Comparison of ENCODE assay signal across 30 cellular contexts in genomic region chr3:185942396-185942795, GRCh38. TPM values are rescaled to one million over a fixed set of nuclear protein-coding genes. Genes with fewer than 3 reads are reported as not detected.
DNase-seq lines count a peak whose midpoint lies in the region; ATAC-seq and TF ChIP-seq lines count a peak whose summit lies in the region.
"Had no signal": no experiment of that assay in that cellular context is flagged by ENCODE, and none has a peak within 500 bp of the region (broad histone marks: within the 10 kb centered on the region; RNA-seq: fewer than 3 reads in every experiment).

No MANE protein-coding gene starts in this region.

- H3K9me3 ChIP-seq in CD8-positive, alpha-beta memory T cell (ENCODE audit: low read length), result no peaks in the 10 kb centered on the region
- H3K9me3 ChIP-seq in OCI-LY3 (ENCODE audit: insufficient read depth, low read length) (no peaks in the 10 kb centered on the region), neutrophil (no peaks in the 10 kb centered on the region)
- H3K9me3 ChIP-seq: colonic mucosa, testis had no signal

- TF ChIP-seq CTCF in OCI-LY3 (IDR thresholded peaks at IDR 0.05; ENCODE audit: low read depth, low read length) (no peak), neutrophil (IDR thresholded peaks at IDR 0.05) (no peak), type B pancreatic cell (conservative IDR thresholded peaks at IDR 0.05) (no peak)

- H3K4me3 Mint-ChIP-seq in CD8-positive, alpha-beta memory T cell, result peak overlapping the region in 1 of 7 donors; percentile 42
- no peak overlapping the region for H3K4me3 Mint-ChIP-seq in type B pancreatic cell
- H3K4me3 Mint-ChIP-seq: nephron, T-cell had no signal

- H4K20me1 ChIP-seq in OCI-LY3 (ENCODE audit: insufficient read depth, low read length), result no peaks in the 10 kb centered on the region

- H3K36me3 ChIP-seq in CD8-positive, alpha-beta memory T cell (ENCODE audit: insufficient read depth, low read length), result no peaks in the 10 kb centered on the region
- H3K36me3 ChIP-seq in OCI-LY3 (replicated peaks; ENCODE audit: low read depth, low read length) (no peaks in the 10 kb centered on the region), neutrophil (no peaks in the 10 kb centered on the region)
- H3K36me3 ChIP-seq: colonic mucosa had no signal

- H3K4me3 ChIP-seq in CD8-positive, alpha-beta memory T cell (ENCODE audit: low read length), result no peak overlapping the region
- no peak overlapping the region for H3K4me3 ChIP-seq in OCI-LY3 (ENCODE audit: low read length)
- no peak overlapping the region for H3K4me3 ChIP-seq in neutrophil (ENCODE audit: low read depth in 1 of 2, low read length in 1 of 2)
- H3K4me3 ChIP-seq: colonic mucosa, GM23248, SJSA1, skin epidermis, testis had no signal

- CTCF ChIA-PET in CD8-positive, alpha-beta memory T cell (lab: Charles Lee), result interaction anchor here (1.0 to 3.7 kb wide), 7 partner anchors 10 to 675 kb away, joined by 3 to 47 read pairs (median 14); partner anchors contain the start of gene ETV5

- peak overlapping the region; percentile 86; the same call in 1 of the 2 replicates for H3K4me2 ChIP-seq in OCI-LY3 (ENCODE audit: low read length)

- peak overlapping the region; percentile 83; the same call in 1 of the 2 replicates for H2AFZ ChIP-seq in OCI-LY3 (ENCODE audit: low read depth, low read length)

- no peak overlapping the region for H3K27ac ChIP-seq in CD8-positive, alpha-beta memory T cell (ENCODE audit: low read depth, low read length)
- H3K27ac ChIP-seq in OCI-LY3 (ENCODE audit: low read length) (no peak overlapping the region), neutrophil (peak overlapping the region; percentile 55)
- H3K27ac ChIP-seq: colonic mucosa, GM23248, SJSA1 had no signal

- H3K27me3 ChIP-seq in CD8-positive, alpha-beta memory T cell (ENCODE audit: insufficient read depth, low read length, poor library complexity, severe bottlenecking), result no peaks in the 10 kb centered on the region
- H3K27me3 ChIP-seq in OCI-LY3 (ENCODE audit: low read depth, low read length), result peaks cover 5% of the 10 kb centered on the region
- no peaks in the 10 kb centered on the region for H3K27me3 ChIP-seq in neutrophil
- H3K27me3 ChIP-seq: colonic mucosa, SJSA1, testis had no signal

- peaks cover 5% of the 10 kb centered on the region for H3K79me2 ChIP-seq in OCI-LY3 (ENCODE audit: low read length)

- POLR2A ChIA-PET in CD8-positive, alpha-beta memory T cell (lab: Charles Lee), result interaction anchor here (1.7 kb wide), 1 partner anchor 12 kb away, joined by 6 read pairs; no protein-coding TSS in a partner anchor

- ATAC-seq in HG02623 (IDR thresholded peaks at IDR 0.05; ENCODE audit: unreplicated experiment) (no peak), HG03571 (IDR thresholded peaks at IDR 0.05; ENCODE audit: unreplicated experiment) (no peak)

- peaks cover 7% of the 10 kb centered on the region for H3K4me1 ChIP-seq in CD8-positive, alpha-beta memory T cell (ENCODE audit: insufficient read depth, low read length)
- peaks cover 19% of the 10 kb centered on the region for H3K4me1 ChIP-seq in OCI-LY3 (ENCODE audit: low read length)
- H3K4me1 ChIP-seq in neutrophil (ENCODE audit: control insufficient read depth in 1 of 2, insufficient read depth in 1 of 2, low read depth in 1 of 2, low read length in 1 of 2), result peaks cover 11 to 14% of the 10 kb centered on the region in 2 experiments
- H3K4me1 ChIP-seq: testis had no signal

- peaks cover 16 to 26% (median 23%) of the 10 kb centered on the region in 3 donors for H3K4me1 Mint-ChIP-seq in CD8-positive, alpha-beta memory T cell
- peaks cover 8% of the 10 kb centered on the region for H3K4me1 Mint-ChIP-seq in type B pancreatic cell (ENCODE audit: unreplicated experiment)

- H3K9me3 Mint-ChIP-seq in CD8-positive, alpha-beta memory T cell, result peaks cover 0 to 2% (median 0%) of the 10 kb centered on the region in 5 donors
- H3K9me3 Mint-ChIP-seq in type B pancreatic cell, result peaks cover 4% of the 10 kb centered on the region
- H3K9me3 Mint-ChIP-seq: activated T-cell treated with anti-CD3 and anti-CD28 coated beads, Interleukin-2, amount 50 U/mL, for 72 hours; T-cell had no signal

- H3K27ac Mint-ChIP-seq in CD8-positive, alpha-beta memory T cell, result peak overlapping the region in 5 of 8 donors; percentile 3 to 57 (median 15)
- peak overlapping the region; percentile 60 for H3K27ac Mint-ChIP-seq in type B pancreatic cell
- H3K27ac Mint-ChIP-seq: activated T-cell treated with anti-CD3 and anti-CD28 coated beads, Interleukin-2, amount 50 U/mL, for 72 hours; nephron; T-cell had no signal

- no peak for DNase-seq in CD8-positive, alpha-beta memory T cell
- DNase-seq in type B pancreatic cell (ENCODE audit: extremely low spot score, unreplicated experiment) (no peak), NCI-H2196 treated with DMSO at 0.1 percent for 48 hours (lab: John Stamatoyannopoulos, UW; ENCODE audit: unreplicated experiment) (no peak)
- DNase-seq: activated CD4-positive, alpha-beta T cell treated with anti-CD3 and anti-CD28 coated beads, Interleukin-2, amount 50 U/mL, for 48 hours; activated CD4-positive, CD25-positive, alpha-beta regulatory T cell; activated naive CD4-positive, alpha-beta T cell treated with Interleukin-2 at 50 U/mL for 16 hours; activated T-cell treated with anti-CD3 and anti-CD28 coated beads, Interleukin-2, amount 50 U/mL, for 72 hours; CD4-positive, CD25-positive, alpha-beta regulatory T cell; colonic mucosa; effector CD8-positive, alpha-beta T cell; EL; GM23248; hypothalamus; IMR-90; left colon; mammary epithelial cell; NCI-H1048; NCI-H1694; NCI-H446 treated with DMSO at 0.1 percent for 48 hours; NCI-H774; stimulated activated naive CD4-positive, alpha-beta T cell treated with Interleukin-2 at 50 U/mL for 16 hours; T-cell; testis had no signal

- peaks cover 11 to 12% of the 10 kb centered on the region in 2 donors for H3K27me3 Mint-ChIP-seq in CD8-positive, alpha-beta memory T cell
- H3K27me3 Mint-ChIP-seq in type B pancreatic cell, result peaks cover 8% of the 10 kb centered on the region

- peaks cover 0 to 6% (median 0%) of the 10 kb centered on the region in 3 donors for H3K36me3 Mint-ChIP-seq in CD8-positive, alpha-beta memory T cell
- peaks cover 9% of the 10 kb centered on the region for H3K36me3 Mint-ChIP-seq in type B pancreatic cell
- H3K36me3 Mint-ChIP-seq: CD4-positive, CD25-positive, alpha-beta regulatory T cell; T-cell had no signal

- no peak overlapping the region for H3K9ac ChIP-seq in OCI-LY3 (ENCODE audit: low read length)
- H3K9ac ChIP-seq: GM23248 had no signal

RNA-seq across cellular contexts. Expression of gene TRA2B, which starts 4.6 kb away (rescaled TPM):
- 100 to 1,000 TPM; 305 to 324 TPM for total RNA-seq in CD8-positive, alpha-beta memory T cell
- 181 TPM for polyA plus RNA-seq in CD8-positive, alpha-beta memory T cell
- 136 and 205 TPM in 2 replicates for total RNA-seq in type B pancreatic cell (ENCODE audit: low replicate concordance)
